ENCODE assay signal across 28 cellular contexts in the genomic region with DNA sequence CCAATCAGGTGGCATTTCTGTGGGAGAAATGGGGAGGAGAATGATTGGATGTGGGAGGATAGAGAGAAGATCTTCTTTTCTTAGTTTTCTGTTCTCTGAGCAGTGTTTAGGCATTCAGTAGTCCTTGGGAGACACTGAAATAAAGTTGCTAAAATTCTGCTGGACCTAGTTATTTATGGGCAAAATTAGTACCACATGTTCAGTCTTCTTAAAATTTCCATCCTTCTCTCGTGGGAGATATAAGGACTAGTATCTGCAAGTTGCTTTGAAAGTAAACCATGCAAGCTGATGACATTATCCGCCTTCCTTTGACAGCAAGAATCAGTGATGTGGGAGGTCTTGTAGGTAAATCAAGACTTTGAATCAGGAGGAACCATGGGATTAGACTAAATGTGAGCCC.
"Had no signal": no experiment of that assay in that cellular context is flagged by ENCODE, and none has a peak within 500 bp of the region (broad histone marks: within the 10 kb centered on the region; RNA-seq: fewer than 3 reads in every experiment).

No MANE protein-coding gene starts in this region.

- FAIRE-seq: islet of Langerhans, kidney, small intestine had no signal

- H3K36me3 ChIP-seq: left lung, lower lobe of right lung, ovary, prostate gland, sigmoid colon, spleen, suprapubic skin, thoracic aorta, tibial artery, uterus had no signal

- H3K36me3 Mint-ChIP-seq: mesothelial cell of epicardium; stimulated activated effector memory CD8-positive, alpha-beta T cell treated with anti-CD3 and anti-CD28 coated beads, Interleukin-12 subunit alpha, Interleukin-12 subunit beta, amount 100 ng/mL, for 72 hours; type B pancreatic cell had no signal

- H3K4me3 Mint-ChIP-seq: immature natural killer cell; mesothelial cell of epicardium; naive B cell; natural killer cell; stimulated activated effector memory CD8-positive, alpha-beta T cell treated with anti-CD3 and anti-CD28 coated beads, Interleukin-12 subunit alpha, Interleukin-12 subunit beta, amount 100 ng/mL, for 72 hours; stimulated activated naive CD8-positive, alpha-beta T cell treated with anti-CD3 and anti-CD28 coated beads, Interleukin-15, Interleukin-2, amounts not matched to agents 100 ng/mL and 50 ng/mL, for 24 hours; type B pancreatic cell had no signal

- H3K4me3 ChIP-seq: left lung, lower lobe of right lung, ovary, prostate gland, sigmoid colon, spleen, suprapubic skin, thoracic aorta, tibial artery, uterus had no signal

- H3K9me3 Mint-ChIP-seq: natural killer cell had no signal

- H3K27ac ChIP-seq: left lung, lower lobe of right lung, ovary, prostate gland, sigmoid colon, suprapubic skin, thoracic aorta, tibial artery, uterus had no signal

- H3K27me3 ChIP-seq: left lung, ovary, sigmoid colon, spleen, suprapubic skin, uterus had no signal

- H3K9me3 ChIP-seq: prostate gland, suprapubic skin, uterus had no signal

- DNase-seq: hypothalamus; immature natural killer cell; kidney; left colon; left lung; lower lobe of right lung; mesendoderm; naive B cell; natural killer cell; ovary; posterior cingulate gyrus; retina; right cardiac atrium; sigmoid colon; small intestine; spleen; stimulated activated CD4-positive, alpha-beta T cell treated with anti-CD3 and anti-CD28 coated beads, Interleukin-4, amount 100 ng/mL, for 24 hours; stimulated activated naive CD4-positive, alpha-beta T cell; tibial artery; uterus had no signal

- ATAC-seq: left colon; left lung; lower lobe of right lung; natural killer cell; right cardiac atrium; stimulated activated effector memory CD8-positive, alpha-beta T cell treated with anti-CD3 and anti-CD28 coated beads, Interleukin-12 subunit alpha, Interleukin-12 subunit beta, amount 100 ng/mL, for 72 hours had no signal

- H3K4me1 ChIP-seq: left lung, lower lobe of right lung, prostate gland, sigmoid colon, tibial artery, uterus had no signal

- H3K4me1 Mint-ChIP-seq: immature natural killer cell; mesothelial cell of epicardium; naive B cell; natural killer cell; stimulated activated effector memory CD8-positive, alpha-beta T cell treated with anti-CD3 and anti-CD28 coated beads, Interleukin-12 subunit alpha, Interleukin-12 subunit beta, amount 100 ng/mL, for 72 hours had no signal

- H3K27ac Mint-ChIP-seq: immature natural killer cell; mesothelial cell of epicardium; naive B cell; natural killer cell; stimulated activated effector memory CD8-positive, alpha-beta T cell treated with anti-CD3 and anti-CD28 coated beads, Interleukin-12 subunit alpha, Interleukin-12 subunit beta, amount 100 ng/mL, for 72 hours; stimulated activated naive CD8-positive, alpha-beta T cell treated with anti-CD3 and anti-CD28 coated beads, Interleukin-15, Interleukin-2, amounts not matched to agents 100 ng/mL and 50 ng/mL, for 24 hours; type B pancreatic cell had no signal
